In the genomic region with DNA sequence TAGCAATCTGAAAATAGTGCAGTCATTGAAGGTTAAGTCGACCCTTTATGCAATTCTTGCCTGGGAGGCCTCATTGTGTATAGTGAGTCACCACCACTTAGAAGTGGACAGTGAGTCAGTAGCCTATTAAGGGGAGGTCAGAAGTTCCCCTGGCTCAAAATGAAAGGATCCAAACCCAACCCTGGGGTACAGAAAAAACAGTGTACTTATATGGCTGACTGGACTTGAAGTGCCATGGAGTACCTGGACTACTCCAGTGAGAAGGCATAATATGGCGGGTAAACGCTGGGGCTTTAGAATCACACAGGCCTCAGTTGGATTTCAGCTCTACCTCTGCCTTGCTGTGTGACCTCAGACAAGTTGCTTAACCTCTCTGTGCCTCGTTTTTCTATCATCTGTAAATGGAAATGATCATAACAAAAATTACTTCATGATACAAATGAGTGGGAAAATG, we compare ENCODE assay signal across 8 cellular contexts. TPM values are rescaled to one million over a fixed set of nuclear protein-coding genes. Genes with fewer than 3 reads are reported as not detected.
DNase-seq lines count a peak whose midpoint lies in the region; ATAC-seq and TF ChIP-seq lines count a peak whose summit lies in the region.

No MANE protein-coding gene starts in this region.

- H3K4me3 Mint-ChIP-seq in progenitor cell of endocrine pancreas (ENCODE audit: low read depth) = no peak overlapping the region
- H3K4me3 Mint-ChIP-seq in CD8-positive, alpha-beta T cell = no peak overlapping the region

- H3K27ac ChIP-seq in CD8-positive, alpha-beta T cell (ENCODE audit: low read depth, low read length) = no peak overlapping the region

- H3K4me1 Mint-ChIP-seq in progenitor cell of endocrine pancreas (ENCODE audit: low read depth) = peaks cover 22% of the 10 kb centered on the region
- peaks cover 20% of the 10 kb centered on the region for H3K4me1 Mint-ChIP-seq in CD8-positive, alpha-beta T cell (ENCODE audit: low read depth)

- H3K36me3 ChIP-seq in CD8-positive, alpha-beta T cell (ENCODE audit: insufficient read depth, low read length) = no peaks in the 10 kb centered on the region

- TF ChIP-seq CTCF in epithelial cell of esophagus (IDR thresholded peaks at IDR 0.05; ENCODE audit: insufficient read depth, low read depth, low read length, missing control alignments) (no peak), progenitor cell of endocrine pancreas (IDR thresholded peaks at IDR 0.05; ENCODE audit: unreplicated experiment) (no peak)
- no peak for TF ChIP-seq CTCF in CD8-positive, alpha-beta T cell (IDR thresholded peaks at IDR 0.05)

- H3K9me3 ChIP-seq in CD8-positive, alpha-beta T cell (ENCODE audit: low read length) = no peaks in the 10 kb centered on the region

- DNase-seq in DMS53 treated with DMSO at 0.1 percent for 48 hours (lab: John Stamatoyannopoulos, UW; ENCODE audit: unreplicated experiment) = peak; percentile 97
- DNase-seq in NCI-H2196 (lab: John Stamatoyannopoulos, UW; ENCODE audit: unreplicated experiment) = peak; percentile 48
- DNase-seq in epithelial cell of esophagus (ENCODE audit: low read depth) = peak; percentile 70
- no peak for DNase-seq in progenitor cell of endocrine pancreas (ENCODE audit: low spot score, unreplicated experiment)
- no peak for DNase-seq in CD8-positive, alpha-beta T cell
- DNase-seq in GF-D8 (lab: John Stamatoyannopoulos, UW) = no peak
- no peak for DNase-seq in cerebellar cortex (ENCODE audit: low spot score)

- peak overlapping the region; percentile 21 for H3K27ac Mint-ChIP-seq in progenitor cell of endocrine pancreas
- H3K27ac Mint-ChIP-seq in CD8-positive, alpha-beta T cell = no peak overlapping the region

- POLR2A ChIA-PET in CD8-positive, alpha-beta T cell (lab: Charles Lee) = no interaction called here

- H3K27me3 ChIP-seq in CD8-positive, alpha-beta T cell (ENCODE audit: insufficient read depth, low read length) = no peaks in the 10 kb centered on the region

- no peaks in the 10 kb centered on the region for H3K9me3 Mint-ChIP-seq in progenitor cell of endocrine pancreas (ENCODE audit: low read depth)
- H3K9me3 Mint-ChIP-seq in CD8-positive, alpha-beta T cell = no peaks in the 10 kb centered on the region

- intact Hi-C loops in CD8-positive, alpha-beta T cell (cut with DNase I, micrococcal nuclease) = no loop called here

- H3K4me3 ChIP-seq in epithelial cell of esophagus (ENCODE audit: low read length) = no peak overlapping the region
- H3K4me3 ChIP-seq in CD8-positive, alpha-beta T cell (ENCODE audit: low read depth, low read length) = no peak overlapping the region

- no peaks in the 10 kb centered on the region for H3K27me3 Mint-ChIP-seq in progenitor cell of endocrine pancreas
- H3K27me3 Mint-ChIP-seq in CD8-positive, alpha-beta T cell (ENCODE audit: low read depth) = no peaks in the 10 kb centered on the region

- no peak for ATAC-seq in CD8-positive, alpha-beta T cell
- ATAC-seq in GM18909 (IDR thresholded peaks at IDR 0.05; ENCODE audit: poor library complexity, unreplicated experiment) = no peak

- CTCF ChIA-PET in CD8-positive, alpha-beta T cell (lab: Charles Lee) = interaction anchor here (0.8 to 1.9 kb wide), 2 partner anchors 23 to 88 kb away, joined by 4 to 5 read pairs; no protein-coding TSS in a partner anchor

- no peaks in the 10 kb centered on the region for H3K36me3 Mint-ChIP-seq in progenitor cell of endocrine pancreas (ENCODE audit: insufficient read depth)
- no peaks in the 10 kb centered on the region for H3K36me3 Mint-ChIP-seq in CD8-positive, alpha-beta T cell

- H3K4me1 ChIP-seq in CD8-positive, alpha-beta T cell (ENCODE audit: insufficient read depth, low read length) = peaks cover 44% of the 10 kb centered on the region

RNA-seq across cellular contexts. Expression of gene BCL9, which starts 2.2 kb away (rescaled TPM):
- 84.8 and 86.7 TPM in 2 replicates for total RNA-seq in progenitor cell of endocrine pancreas
- 10 to 100 TPM in 1 of 2 experiments, 1 to 10 TPM in 1; 7.8 to 10.2 TPM for total RNA-seq in CD8-positive, alpha-beta T cell

Comparison
In these comparisons a context has a peak if more than half of its experiments do, and no peak if none do; other contexts are left out.
1. DNase-seq: peak in DMS53 treated with DMSO at 0.1 percent for 48 hours (single experiment), NCI-H2196 (single experiment) and epithelial cell of esophagus (single experiment); none in progenitor cell of endocrine pancreas (single experiment), CD8-positive, alpha-beta T cell (0 of 7), GF-D8 (single experiment) and cerebellar cortex (single experiment).